In the genomic region with DNA sequence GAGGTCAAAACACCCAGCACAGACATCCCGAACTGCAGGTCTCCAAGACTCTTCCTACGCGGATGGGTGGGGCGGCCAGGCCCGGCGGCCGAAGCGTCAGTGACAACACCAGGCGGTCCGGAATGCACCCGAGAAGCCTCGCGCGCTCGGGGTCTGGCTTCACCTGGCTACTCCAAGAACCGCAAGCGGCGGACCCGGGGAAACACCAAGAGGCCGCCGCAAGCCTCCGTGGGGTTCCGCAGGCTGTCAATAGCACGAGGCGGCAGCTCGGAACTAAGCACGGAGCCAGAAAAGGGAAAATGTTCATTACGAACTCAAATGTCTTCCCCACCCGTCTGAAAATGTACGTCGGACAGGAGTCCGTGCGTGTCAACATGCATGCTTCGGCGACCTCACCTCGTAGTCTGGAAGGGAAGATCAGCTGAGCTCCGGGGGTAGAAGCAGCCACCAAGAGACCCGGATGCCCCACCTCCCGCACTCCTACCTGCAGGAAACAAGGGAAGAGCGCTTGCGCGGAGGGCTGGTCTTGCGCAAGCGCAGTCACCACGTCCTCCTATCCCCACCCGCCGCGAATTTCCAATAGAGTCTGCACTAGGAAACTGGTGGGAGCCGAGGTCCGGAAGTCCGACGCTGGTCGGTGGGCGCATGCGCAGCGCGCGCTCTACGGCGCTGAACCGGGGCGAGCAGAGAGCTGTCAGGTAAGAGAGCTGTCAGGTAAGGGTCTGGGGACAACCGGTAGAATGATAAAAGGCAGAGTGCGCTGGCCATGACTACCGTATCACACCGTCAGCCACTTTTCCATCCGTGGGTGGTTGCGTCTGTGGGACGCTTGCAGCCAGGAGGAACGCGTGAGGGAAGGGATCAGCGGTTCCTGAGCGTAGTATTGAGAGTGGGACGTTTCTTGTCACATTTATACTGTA, we compare ENCODE assay signal across 1 cellular context.
TF ChIP-seq lines count a peak whose summit lies in the region.

Gene GPATCH11, plus strand, starts transcription at position 646 of the 920 bp plus-strand sequence. CDS start 3,864 bp downstream, outside the sequence.
Gene HEATR5B, minus strand, starts transcription at position 500 of the 920 bp plus-strand sequence. CDS start 958 bp downstream, outside the sequence.

TF ChIP-seq in K562, 482 proteins besides CTCF, POLR2A, EP300 and RAD21 (continued from another document and continues in another):
- no peak for TF ChIP-seq USF1 (CRISPR knock-in tag; IDR thresholded peaks at IDR 0.05)
- TF ChIP-seq ZNF431 (CRISPR knock-in tag; IDR thresholded peaks at IDR 0.05): no peak; the same call in 1 of the 2 replicates
- TF ChIP-seq ZNF175 (CRISPR knock-in tag; IDR thresholded peaks at IDR 0.05; ENCODE audit: low read depth): no peak
- TF ChIP-seq, protein P1, sequence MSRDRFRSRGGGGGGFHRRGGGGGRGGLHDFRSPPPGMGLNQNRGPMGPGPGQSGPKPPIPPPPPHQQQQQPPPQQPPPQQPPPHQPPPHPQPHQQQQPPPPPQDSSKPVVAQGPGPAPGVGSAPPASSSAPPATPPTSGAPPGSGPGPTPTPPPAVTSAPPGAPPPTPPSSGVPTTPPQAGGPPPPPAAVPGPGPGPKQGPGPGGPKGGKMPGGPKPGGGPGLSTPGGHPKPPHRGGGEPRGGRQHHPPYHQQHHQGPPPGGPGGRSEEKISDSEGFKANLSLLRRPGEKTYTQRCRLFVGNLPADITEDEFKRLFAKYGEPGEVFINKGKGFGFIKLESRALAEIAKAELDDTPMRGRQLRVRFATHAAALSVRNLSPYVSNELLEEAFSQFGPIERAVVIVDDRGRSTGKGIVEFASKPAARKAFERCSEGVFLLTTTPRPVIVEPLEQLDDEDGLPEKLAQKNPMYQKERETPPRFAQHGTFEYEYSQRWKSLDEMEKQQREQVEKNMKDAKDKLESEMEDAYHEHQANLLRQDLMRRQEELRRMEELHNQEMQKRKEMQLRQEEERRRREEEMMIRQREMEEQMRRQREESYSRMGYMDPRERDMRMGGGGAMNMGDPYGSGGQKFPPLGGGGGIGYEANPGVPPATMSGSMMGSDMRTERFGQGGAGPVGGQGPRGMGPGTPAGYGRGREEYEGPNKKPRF (IDR thresholded peaks at IDR 0.05; ENCODE audit: low read depth, low read length): no peak
- TF ChIP-seq EGR1 (conservative IDR thresholded peaks at IDR 0.05): 0 out of 2 replicates have a peak, but pooled peaks have one; percentile 11
- TF ChIP-seq, protein P2, sequence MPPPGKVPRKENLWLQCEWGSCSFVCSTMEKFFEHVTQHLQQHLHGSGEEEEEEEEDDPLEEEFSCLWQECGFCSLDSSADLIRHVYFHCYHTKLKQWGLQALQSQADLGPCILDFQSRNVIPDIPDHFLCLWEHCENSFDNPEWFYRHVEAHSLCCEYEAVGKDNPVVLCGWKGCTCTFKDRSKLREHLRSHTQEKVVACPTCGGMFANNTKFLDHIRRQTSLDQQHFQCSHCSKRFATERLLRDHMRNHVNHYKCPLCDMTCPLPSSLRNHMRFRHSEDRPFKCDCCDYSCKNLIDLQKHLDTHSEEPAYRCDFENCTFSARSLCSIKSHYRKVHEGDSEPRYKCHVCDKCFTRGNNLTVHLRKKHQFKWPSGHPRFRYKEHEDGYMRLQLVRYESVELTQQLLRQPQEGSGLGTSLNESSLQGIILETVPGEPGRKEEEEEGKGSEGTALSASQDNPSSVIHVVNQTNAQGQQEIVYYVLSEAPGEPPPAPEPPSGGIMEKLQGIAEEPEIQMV (tag; conservative IDR thresholded peaks at IDR 0.05; ENCODE audit: low read depth): no peak
- TF ChIP-seq ZBTB1 (CRISPR knock-in tag; IDR thresholded peaks at IDR 0.05; ENCODE audit: borderline replicate concordance, low read depth): no peak; the same call in 1 of the 2 replicates
- peak in 1 of 3 experiments; percentile 43 for TF ChIP-seq YY1 (IDR thresholded peaks at IDR 0.05; ENCODE audit: borderline replicate concordance in 1 of 3, control insufficient read depth in 1 of 3, extremely low read depth in 1 of 3, insufficient read depth in 3 of 3, insufficient read length in 1 of 3, insufficient replicate concordance in 2 of 3, low read depth in 1 of 3, low read length in 2 of 3)
- TF ChIP-seq CBX5 (IDR thresholded peaks at IDR 0.05; ENCODE audit: borderline replicate concordance, low read depth): no peak
- no peak for TF ChIP-seq HIVEP1 (CRISPR knock-in tag; IDR thresholded peaks at IDR 0.05)
- no peak for TF ChIP-seq RBM15 (IDR thresholded peaks at IDR 0.05; ENCODE audit: insufficient read depth, low read length)
- peak in 1 of 2 experiments; percentile 43; a peak in 1 of 3 replicates for TF ChIP-seq CBX3 (IDR thresholded peaks at IDR 0.05; ENCODE audit: borderline replicate concordance in 1 of 2, low read length in 2 of 2)
- TF ChIP-seq ARID3A (IDR thresholded peaks at IDR 0.05; ENCODE audit: borderline replicate concordance, low read depth, low read length): no peak
- TF ChIP-seq, protein P3, sequence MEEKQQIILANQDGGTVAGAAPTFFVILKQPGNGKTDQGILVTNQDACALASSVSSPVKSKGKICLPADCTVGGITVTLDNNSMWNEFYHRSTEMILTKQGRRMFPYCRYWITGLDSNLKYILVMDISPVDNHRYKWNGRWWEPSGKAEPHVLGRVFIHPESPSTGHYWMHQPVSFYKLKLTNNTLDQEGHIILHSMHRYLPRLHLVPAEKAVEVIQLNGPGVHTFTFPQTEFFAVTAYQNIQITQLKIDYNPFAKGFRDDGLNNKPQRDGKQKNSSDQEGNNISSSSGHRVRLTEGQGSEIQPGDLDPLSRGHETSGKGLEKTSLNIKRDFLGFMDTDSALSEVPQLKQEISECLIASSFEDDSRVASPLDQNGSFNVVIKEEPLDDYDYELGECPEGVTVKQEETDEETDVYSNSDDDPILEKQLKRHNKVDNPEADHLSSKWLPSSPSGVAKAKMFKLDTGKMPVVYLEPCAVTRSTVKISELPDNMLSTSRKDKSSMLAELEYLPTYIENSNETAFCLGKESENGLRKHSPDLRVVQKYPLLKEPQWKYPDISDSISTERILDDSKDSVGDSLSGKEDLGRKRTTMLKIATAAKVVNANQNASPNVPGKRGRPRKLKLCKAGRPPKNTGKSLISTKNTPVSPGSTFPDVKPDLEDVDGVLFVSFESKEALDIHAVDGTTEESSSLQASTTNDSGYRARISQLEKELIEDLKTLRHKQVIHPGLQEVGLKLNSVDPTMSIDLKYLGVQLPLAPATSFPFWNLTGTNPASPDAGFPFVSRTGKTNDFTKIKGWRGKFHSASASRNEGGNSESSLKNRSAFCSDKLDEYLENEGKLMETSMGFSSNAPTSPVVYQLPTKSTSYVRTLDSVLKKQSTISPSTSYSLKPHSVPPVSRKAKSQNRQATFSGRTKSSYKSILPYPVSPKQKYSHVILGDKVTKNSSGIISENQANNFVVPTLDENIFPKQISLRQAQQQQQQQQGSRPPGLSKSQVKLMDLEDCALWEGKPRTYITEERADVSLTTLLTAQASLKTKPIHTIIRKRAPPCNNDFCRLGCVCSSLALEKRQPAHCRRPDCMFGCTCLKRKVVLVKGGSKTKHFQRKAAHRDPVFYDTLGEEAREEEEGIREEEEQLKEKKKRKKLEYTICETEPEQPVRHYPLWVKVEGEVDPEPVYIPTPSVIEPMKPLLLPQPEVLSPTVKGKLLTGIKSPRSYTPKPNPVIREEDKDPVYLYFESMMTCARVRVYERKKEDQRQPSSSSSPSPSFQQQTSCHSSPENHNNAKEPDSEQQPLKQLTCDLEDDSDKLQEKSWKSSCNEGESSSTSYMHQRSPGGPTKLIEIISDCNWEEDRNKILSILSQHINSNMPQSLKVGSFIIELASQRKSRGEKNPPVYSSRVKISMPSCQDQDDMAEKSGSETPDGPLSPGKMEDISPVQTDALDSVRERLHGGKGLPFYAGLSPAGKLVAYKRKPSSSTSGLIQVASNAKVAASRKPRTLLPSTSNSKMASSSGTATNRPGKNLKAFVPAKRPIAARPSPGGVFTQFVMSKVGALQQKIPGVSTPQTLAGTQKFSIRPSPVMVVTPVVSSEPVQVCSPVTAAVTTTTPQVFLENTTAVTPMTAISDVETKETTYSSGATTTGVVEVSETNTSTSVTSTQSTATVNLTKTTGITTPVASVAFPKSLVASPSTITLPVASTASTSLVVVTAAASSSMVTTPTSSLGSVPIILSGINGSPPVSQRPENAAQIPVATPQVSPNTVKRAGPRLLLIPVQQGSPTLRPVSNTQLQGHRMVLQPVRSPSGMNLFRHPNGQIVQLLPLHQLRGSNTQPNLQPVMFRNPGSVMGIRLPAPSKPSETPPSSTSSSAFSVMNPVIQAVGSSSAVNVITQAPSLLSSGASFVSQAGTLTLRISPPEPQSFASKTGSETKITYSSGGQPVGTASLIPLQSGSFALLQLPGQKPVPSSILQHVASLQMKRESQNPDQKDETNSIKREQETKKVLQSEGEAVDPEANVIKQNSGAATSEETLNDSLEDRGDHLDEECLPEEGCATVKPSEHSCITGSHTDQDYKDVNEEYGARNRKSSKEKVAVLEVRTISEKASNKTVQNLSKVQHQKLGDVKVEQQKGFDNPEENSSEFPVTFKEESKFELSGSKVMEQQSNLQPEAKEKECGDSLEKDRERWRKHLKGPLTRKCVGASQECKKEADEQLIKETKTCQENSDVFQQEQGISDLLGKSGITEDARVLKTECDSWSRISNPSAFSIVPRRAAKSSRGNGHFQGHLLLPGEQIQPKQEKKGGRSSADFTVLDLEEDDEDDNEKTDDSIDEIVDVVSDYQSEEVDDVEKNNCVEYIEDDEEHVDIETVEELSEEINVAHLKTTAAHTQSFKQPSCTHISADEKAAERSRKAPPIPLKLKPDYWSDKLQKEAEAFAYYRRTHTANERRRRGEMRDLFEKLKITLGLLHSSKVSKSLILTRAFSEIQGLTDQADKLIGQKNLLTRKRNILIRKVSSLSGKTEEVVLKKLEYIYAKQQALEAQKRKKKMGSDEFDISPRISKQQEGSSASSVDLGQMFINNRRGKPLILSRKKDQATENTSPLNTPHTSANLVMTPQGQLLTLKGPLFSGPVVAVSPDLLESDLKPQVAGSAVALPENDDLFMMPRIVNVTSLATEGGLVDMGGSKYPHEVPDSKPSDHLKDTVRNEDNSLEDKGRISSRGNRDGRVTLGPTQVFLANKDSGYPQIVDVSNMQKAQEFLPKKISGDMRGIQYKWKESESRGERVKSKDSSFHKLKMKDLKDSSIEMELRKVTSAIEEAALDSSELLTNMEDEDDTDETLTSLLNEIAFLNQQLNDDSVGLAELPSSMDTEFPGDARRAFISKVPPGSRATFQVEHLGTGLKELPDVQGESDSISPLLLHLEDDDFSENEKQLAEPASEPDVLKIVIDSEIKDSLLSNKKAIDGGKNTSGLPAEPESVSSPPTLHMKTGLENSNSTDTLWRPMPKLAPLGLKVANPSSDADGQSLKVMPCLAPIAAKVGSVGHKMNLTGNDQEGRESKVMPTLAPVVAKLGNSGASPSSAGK (IDR thresholded peaks at IDR 0.05): peak; percentile 81
- TF ChIP-seq RB1 (IDR thresholded peaks at IDR 0.05; ENCODE audit: low read depth): peak; percentile 42; the same call in 1 of the 2 replicates
- no peak for TF ChIP-seq ZZZ3 (IDR thresholded peaks at IDR 0.05)
- 0 out of 2 replicates have a peak, but pooled peaks have one; percentile 14 for TF ChIP-seq ZBED1 (IDR thresholded peaks at IDR 0.05)
- TF ChIP-seq ZNF778 (CRISPR knock-in tag; IDR thresholded peaks at IDR 0.05): no peak
- TF ChIP-seq TCFL5 (CRISPR knock-in tag; conservative IDR thresholded peaks at IDR 0.05): no peak
- TF ChIP-seq TAF15 (IDR thresholded peaks at IDR 0.05; ENCODE audit: low read depth, low read length): no peak
- peak; percentile 14; the same call in 1 of the 2 replicates for TF ChIP-seq TOE1 (IDR thresholded peaks at IDR 0.05; ENCODE audit: borderline replicate concordance)
- TF ChIP-seq TOE1 (CRISPR knock-in tag; IDR thresholded peaks at IDR 0.05; ENCODE audit: borderline replicate concordance, low read depth): no peak
- TF ChIP-seq FUS (optimal IDR thresholded peaks at IDR 0.05; ENCODE audit: low read depth, low read length): no peak
- 0 out of 2 replicates have a peak, but pooled peaks have one; percentile 34 for TF ChIP-seq ZNF263 (CRISPR knock-in tag; IDR thresholded peaks at IDR 0.05; ENCODE audit: borderline replicate concordance)
- no peak for TF ChIP-seq ZNF507 (tag; conservative IDR thresholded peaks at IDR 0.05)
- TF ChIP-seq NCOA4 (IDR thresholded peaks at IDR 0.05; ENCODE audit: partially characterized antibody): no peak
- TF ChIP-seq, protein P4, sequence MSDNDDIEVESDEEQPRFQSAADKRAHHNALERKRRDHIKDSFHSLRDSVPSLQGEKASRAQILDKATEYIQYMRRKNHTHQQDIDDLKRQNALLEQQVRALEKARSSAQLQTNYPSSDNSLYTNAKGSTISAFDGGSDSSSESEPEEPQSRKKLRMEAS (CRISPR knock-in tag; IDR thresholded peaks at IDR 0.05): peak; percentile 59
- no peak for TF ChIP-seq ATF4 (CRISPR knock-in tag; IDR thresholded peaks at IDR 0.05)
- TF ChIP-seq KDM5B (IDR thresholded peaks at IDR 0.05; ENCODE audit: insufficient replicate concordance, low read depth, low read length): peak; percentile 64
- no peak for TF ChIP-seq ARNT (IDR thresholded peaks at IDR 0.05)
- TF ChIP-seq, protein P5, sequence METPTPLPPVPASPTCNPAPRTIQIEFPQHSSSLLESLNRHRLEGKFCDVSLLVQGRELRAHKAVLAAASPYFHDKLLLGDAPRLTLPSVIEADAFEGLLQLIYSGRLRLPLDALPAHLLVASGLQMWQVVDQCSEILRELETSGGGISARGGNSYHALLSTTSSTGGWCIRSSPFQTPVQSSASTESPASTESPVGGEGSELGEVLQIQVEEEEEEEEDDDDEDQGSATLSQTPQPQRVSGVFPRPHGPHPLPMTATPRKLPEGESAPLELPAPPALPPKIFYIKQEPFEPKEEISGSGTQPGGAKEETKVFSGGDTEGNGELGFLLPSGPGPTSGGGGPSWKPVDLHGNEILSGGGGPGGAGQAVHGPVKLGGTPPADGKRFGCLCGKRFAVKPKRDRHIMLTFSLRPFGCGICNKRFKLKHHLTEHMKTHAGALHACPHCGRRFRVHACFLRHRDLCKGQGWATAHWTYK (CRISPR knock-in tag; IDR thresholded peaks at IDR 0.05): no peak
- TF ChIP-seq ZNF217 (CRISPR knock-in tag; IDR thresholded peaks at IDR 0.05): no peak
